ENCODE assay signal across 27 cellular contexts in genomic region chr6:132068766-132069165, GRCh38.
"Had no signal": no experiment of that assay in that cellular context is flagged by ENCODE, and none has a peak within 500 bp of the region (broad histone marks: within the 10 kb centered on the region; RNA-seq: fewer than 3 reads in every experiment).

No MANE protein-coding gene starts in this region.

- H3K9ac ChIP-seq: KMS-11 had no signal

- ATAC-seq: activated CD8-positive, alpha-beta T cell treated with anti-CD3 and anti-CD28 coated beads for 36 hours; activated T-cell treated with anti-CD3 and anti-CD28 coated beads, Interleukin-2, amount 50 U/mL, for 72 hours; activated T-helper 17 cell treated with anti-CD3 and anti-CD28 coated beads, Interleukin-2, amount 50 U/mL, for 72 hours; PC-3 had no signal

- H3K4me3 ChIP-seq: ascending aorta, cardiac muscle cell had no signal

- DNase-seq: activated CD4-positive, alpha-beta T cell treated with anti-CD3 and anti-CD28 coated beads, Interleukin-2, amount 10 ng/mL, durations not matched to agents 24 days and 14 days; activated CD4-positive, alpha-beta T cell treated with anti-CD3 and anti-CD28 coated beads, Interleukin-2, amount 50 U/mL, for 4 hours; activated CD8-positive, alpha-beta T cell treated with anti-CD3 and anti-CD28 coated beads for 36 hours; activated effector memory CD4-positive, alpha-beta T cell treated with anti-CD3 and anti-CD28 coated beads, Interleukin-2, amount 50 U/mL, for 16 hours; activated naive CD4-positive, alpha-beta T cell; activated naive CD8-positive, alpha-beta T cell treated with anti-CD3 and anti-CD28 coated beads, Interleukin-2, amount 10 ng/mL, durations not matched to agents 7 days and 5 days; activated T-cell treated with anti-CD3 and anti-CD28 coated beads, Interleukin-2, amount 50 U/mL, for 1 hour; activated T-cell treated with anti-CD3 and anti-CD28 coated beads, Interleukin-2, amount 50 U/mL, for 72 hours; amygdala; NCI-H1105 treated with DMSO at 0.1 percent for 48 hours; NCI-H1436; NCI-H1694; NCI-H1930; NCI-H2081 treated with DMSO at 0.1 percent for 48 hours; NCI-H345; NCI-H524 treated with DMSO at 0.1 percent for 48 hours; NK-92 treated with Interleukin-12 subunit alpha and Interleukin-12 subunit beta, amount 100 ng/mL, for 24 hours; PC-3; Right ventricle myocardium superior had no signal

- H3K4me1 ChIP-seq: ascending aorta had no signal

- H3K27ac Mint-ChIP-seq: activated CD4-positive, alpha-beta T cell treated with anti-CD3 and anti-CD28 coated beads, Interleukin-2, amount 10 ng/mL, durations not matched to agents 24 days and 14 days; activated CD8-positive, alpha-beta T cell treated with anti-CD3 and anti-CD28 coated beads for 36 hours; activated naive CD4-positive, alpha-beta T cell treated with anti-CD3 and anti-CD28 coated beads, Interleukin-2, amount 50 U/mL, for 24 hours; activated naive CD8-positive, alpha-beta T cell treated with anti-CD3 and anti-CD28 coated beads, Interleukin-2, amount 10 ng/mL, durations not matched to agents 7 days and 5 days; activated T-cell treated with anti-CD3 and anti-CD28 coated beads, Interleukin-2, amount 50 U/mL, for 72 hours; activated T-helper 17 cell treated with anti-CD3 and anti-CD28 coated beads, Interleukin-2, amount 50 U/mL, for 72 hours; T-helper 1 cell treated with Interleukin-12 subunit alpha and Interleukin-12 subunit beta and Interleukin-4 antibody, amounts not matched to agents 30 μg/mL and 1 μg/mL, for 36 hours; T-helper 2 cell treated with Interferon-gamma antibody and Interleukin-4, amounts not matched to agents 5 μg/mL and 100 μg/mL, for 36 hours had no signal

- H3K36me3 Mint-ChIP-seq: activated naive CD4-positive, alpha-beta T cell treated with anti-CD3 and anti-CD28 coated beads, Interleukin-2, amount 50 U/mL, for 24 hours; activated naive CD8-positive, alpha-beta T cell treated with anti-CD3 and anti-CD28 coated beads, Interleukin-2, amount 10 ng/mL, durations not matched to agents 7 days and 5 days had no signal

- H3K36me3 ChIP-seq: ascending aorta, cardiac muscle cell had no signal

- H3K27me3 ChIP-seq: ascending aorta, cardiac muscle cell had no signal

- H3K9me3 ChIP-seq: ascending aorta had no signal

- H3K4me2 ChIP-seq: KMS-11 had no signal

- H3K27me3 Mint-ChIP-seq: activated CD4-positive, alpha-beta T cell treated with anti-CD3 and anti-CD28 coated beads, Interleukin-2, amount 10 ng/mL, durations not matched to agents 24 days and 14 days; activated CD8-positive, alpha-beta T cell treated with anti-CD3 and anti-CD28 coated beads for 36 hours; activated naive CD4-positive, alpha-beta T cell treated with anti-CD3 and anti-CD28 coated beads, Interleukin-2, amount 50 U/mL, for 24 hours; activated naive CD8-positive, alpha-beta T cell treated with anti-CD3 and anti-CD28 coated beads, Interleukin-2, amount 10 ng/mL, durations not matched to agents 7 days and 5 days; central memory CD8-positive, alpha-beta T cell had no signal

- H3K27ac ChIP-seq: ascending aorta, cardiac muscle cell, KMS-11 had no signal

- H3K4me1 Mint-ChIP-seq: activated CD4-positive, alpha-beta T cell treated with anti-CD3 and anti-CD28 coated beads, Interleukin-2, amount 10 ng/mL, durations not matched to agents 24 days and 14 days; activated naive CD4-positive, alpha-beta T cell treated with anti-CD3 and anti-CD28 coated beads, Interleukin-2, amount 50 U/mL, for 24 hours; activated naive CD8-positive, alpha-beta T cell treated with anti-CD3 and anti-CD28 coated beads, Interleukin-2, amount 10 ng/mL, durations not matched to agents 7 days and 5 days; activated T-helper 17 cell treated with anti-CD3 and anti-CD28 coated beads, Interleukin-2, amount 50 U/mL, for 72 hours; central memory CD8-positive, alpha-beta T cell had no signal

- H3K9me3 Mint-ChIP-seq: activated CD4-positive, alpha-beta T cell treated with anti-CD3 and anti-CD28 coated beads, Interleukin-2, amount 10 ng/mL, durations not matched to agents 24 days and 14 days; activated CD8-positive, alpha-beta T cell treated with anti-CD3 and anti-CD28 coated beads for 36 hours; activated naive CD4-positive, alpha-beta T cell treated with anti-CD3 and anti-CD28 coated beads, Interleukin-2, amount 50 U/mL, for 24 hours; activated naive CD8-positive, alpha-beta T cell treated with anti-CD3 and anti-CD28 coated beads, Interleukin-2, amount 10 ng/mL, durations not matched to agents 7 days and 5 days; activated T-helper 17 cell treated with anti-CD3 and anti-CD28 coated beads, Interleukin-2, amount 50 U/mL, for 72 hours; central memory CD8-positive, alpha-beta T cell; T-helper 1 cell treated with Interleukin-12 subunit alpha and Interleukin-12 subunit beta and Interleukin-4 antibody, amounts not matched to agents 30 μg/mL and 1 μg/mL, for 36 hours; T-helper 2 cell treated with Interferon-gamma antibody and Interleukin-4, amounts not matched to agents 5 μg/mL and 100 μg/mL, for 36 hours had no signal

- H3K4me3 Mint-ChIP-seq: activated CD4-positive, alpha-beta T cell treated with anti-CD3 and anti-CD28 coated beads, Interleukin-2, amount 10 ng/mL, durations not matched to agents 24 days and 14 days; activated CD8-positive, alpha-beta T cell treated with anti-CD3 and anti-CD28 coated beads for 36 hours; activated naive CD4-positive, alpha-beta T cell treated with anti-CD3 and anti-CD28 coated beads, Interleukin-2, amount 50 U/mL, for 24 hours; activated naive CD8-positive, alpha-beta T cell treated with anti-CD3 and anti-CD28 coated beads, Interleukin-2, amount 10 ng/mL, durations not matched to agents 7 days and 5 days; activated T-cell treated with anti-CD3 and anti-CD28 coated beads, Interleukin-2, amount 50 U/mL, for 72 hours; activated T-helper 17 cell treated with anti-CD3 and anti-CD28 coated beads, Interleukin-2, amount 50 U/mL, for 72 hours; central memory CD8-positive, alpha-beta T cell; T-helper 1 cell treated with Interleukin-12 subunit alpha and Interleukin-12 subunit beta and Interleukin-4 antibody, amounts not matched to agents 30 μg/mL and 1 μg/mL, for 36 hours; T-helper 2 cell treated with Interferon-gamma antibody and Interleukin-4, amounts not matched to agents 5 μg/mL and 100 μg/mL, for 36 hours had no signal
